1 cellular context compared by ENCODE assay signal in genomic region chr1:209625205-209625549, GRCh38.
A peak's percentile ranks its signal among the peaks of the same experiment; 100 is the strongest.
TF ChIP-seq lines count a peak whose summit lies in the region.

No MANE protein-coding gene starts in this region.

TF ChIP-seq in SK-N-SH, 30 proteins besides CTCF, POLR2A, EP300 and RAD21 (continued from another document):
- TF ChIP-seq FOXJ3 (CRISPR knock-in tag; IDR thresholded peaks at IDR 0.05) (no peak), NRF1 (IDR thresholded peaks at IDR 0.05; ENCODE audit: low read depth, low read length) (no peak), MEF2A (IDR thresholded peaks at IDR 0.05; ENCODE audit: borderline replicate concordance, low read depth) (peak; percentile 79; the same call in 1 of the 2 replicates), TAF1 (IDR thresholded peaks at IDR 0.05; ENCODE audit: borderline replicate concordance, low read depth, low read length) (no peak), RXRA (IDR thresholded peaks at IDR 0.05; ENCODE audit: borderline replicate concordance, low read depth) (no peak), NFIC (IDR thresholded peaks at IDR 0.05; ENCODE audit: borderline replicate concordance) (peak; percentile 32; the same call in 1 of the 2 replicates), MAX (IDR thresholded peaks at IDR 0.05; ENCODE audit: low read depth) (0 out of 2 replicates have a peak, but pooled peaks have one; percentile 37), IRF3 (IDR thresholded peaks at IDR 0.05; ENCODE audit: low read depth, low read length) (no peak), FOSL2 (IDR thresholded peaks at IDR 0.05; ENCODE audit: borderline replicate concordance, low read depth) (0 out of 2 replicates have a peak, but pooled peaks have one; percentile 23), JUND (IDR thresholded peaks at IDR 0.05) (no peak; the same call in 1 of the 2 replicates)
